ENCODE assay signal across 26 cellular contexts in the genomic region with DNA sequence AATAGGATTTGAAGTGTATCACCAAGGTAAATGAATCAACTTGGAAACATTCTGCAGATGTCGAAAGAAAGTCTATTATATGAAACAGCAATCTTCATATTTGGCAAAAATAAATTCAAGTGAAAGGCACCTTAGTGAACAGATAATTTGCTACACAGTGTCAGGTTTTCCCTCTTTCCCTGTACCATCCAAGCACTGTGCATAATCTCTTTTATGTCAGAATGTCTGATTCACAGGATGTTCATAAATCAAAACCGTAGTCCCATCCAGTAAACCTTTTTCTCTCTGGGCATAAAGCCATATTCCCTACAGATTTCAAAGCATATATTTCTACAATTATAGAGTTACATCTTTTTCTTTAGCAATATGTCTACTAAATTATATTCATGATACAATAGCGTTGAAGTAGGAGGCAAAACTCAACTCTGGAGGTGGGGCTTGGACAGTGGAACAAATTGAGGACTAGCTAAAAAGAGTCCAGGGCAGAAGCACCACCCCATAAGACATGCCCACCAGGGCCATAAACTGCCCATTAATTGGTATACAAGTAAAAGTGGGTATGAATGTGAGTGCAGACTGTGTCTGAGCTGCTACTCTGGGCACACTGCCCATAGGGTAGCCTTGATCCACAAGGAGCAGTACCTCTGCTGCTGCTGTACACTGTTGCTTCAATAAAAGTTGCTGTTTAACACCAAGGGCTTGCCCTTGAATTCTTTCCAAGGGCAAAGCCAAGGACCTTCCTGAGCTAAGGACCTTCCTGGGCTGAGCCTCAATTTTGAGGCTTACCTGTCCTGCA.
"Had no signal": no experiment of that assay in that cellular context is flagged by ENCODE, and none has a peak within 500 bp of the region (broad histone marks: within the 10 kb centered on the region; RNA-seq: fewer than 3 reads in every experiment).

No MANE protein-coding gene starts in this region.

- H3K4me3 ChIP-seq: left lung, lower lobe of right lung, neural progenitor cell, right atrium auricular region, right lobe of liver, smooth muscle cell, thyroid gland, transverse colon, upper lobe of left lung, vagina had no signal

- ATAC-seq: left colon; left lung; lower lobe of right lung; natural killer cell; right lobe of liver; stimulated activated naive B cell treated with anti-CD40 and anti-IgM and Interleukin-4, amounts not matched to agents 10 μg/mL and 1 μg/mL and 100 μg/mL, for 72 hours had no signal

- H2AFZ ChIP-seq: neural progenitor cell, parathyroid adenoma had no signal

- DNase-seq: hypothalamus; immature natural killer cell; kidney; left colon; left lung; lower lobe of right lung; mammary epithelial cell; mesendoderm; naive B cell; natural killer cell; nephron progenitor cell; occipital lobe; right lobe of liver; stimulated activated CD4-positive, alpha-beta T cell treated with anti-CD3 and anti-CD28 coated beads, Interleukin-2, amount 100 ng/mL, for 24 hours; stimulated activated CD4-positive, alpha-beta T cell treated with anti-CD3 and anti-CD28 coated beads, Interleukin-4, amount 100 ng/mL, for 1 hour; stimulated activated naive B cell treated with anti-CD40 and anti-IgM and Interleukin-4, amounts not matched to agents 10 μg/mL and 1 μg/mL and 100 μg/mL, for 72 hours; substantia nigra; thyroid gland; transverse colon; upper lobe of left lung had no signal

- H3K27ac ChIP-seq: left lung, lower lobe of right lung, neural progenitor cell, neutrophil, parathyroid adenoma, right atrium auricular region, right lobe of liver, thyroid gland, transverse colon, upper lobe of left lung, vagina had no signal

- H3K4me2 ChIP-seq: neural progenitor cell, smooth muscle cell had no signal

- H3K79me2 ChIP-seq: parathyroid adenoma had no signal

- H3K4me1 ChIP-seq: left lung, lower lobe of right lung, neural progenitor cell, parathyroid adenoma, right atrium auricular region, right lobe of liver, thyroid gland, transverse colon, upper lobe of left lung, vagina had no signal

- H3K9me3 ChIP-seq: left lung, lower lobe of right lung, neutrophil, right atrium auricular region, right lobe of liver, thyroid gland, transverse colon, upper lobe of left lung, vagina had no signal

- H3K27me3 ChIP-seq: left lung, neural progenitor cell, neutrophil, right atrium auricular region, right lobe of liver, thyroid gland, transverse colon, upper lobe of left lung, vagina had no signal

- H3K36me3 ChIP-seq: left lung, lower lobe of right lung, neural progenitor cell, neutrophil, right atrium auricular region, right lobe of liver, thyroid gland, transverse colon, upper lobe of left lung, vagina had no signal

- H3K9ac ChIP-seq: neural progenitor cell, parathyroid adenoma had no signal
